In genomic region chr10:93445978-93446720, GRCh38 we compare ENCODE assay signal across 11 cellular contexts. TPM values are rescaled to one million over a fixed set of nuclear protein-coding genes. Genes with fewer than 3 reads are reported as not detected.
DNase-seq lines count a peak whose midpoint lies in the region; ATAC-seq and TF ChIP-seq lines count a peak whose summit lies in the region.
"Had no signal": no experiment of that assay in that cellular context is flagged by ENCODE, and none has a peak within 500 bp of the region (broad histone marks: within the 10 kb centered on the region; RNA-seq: fewer than 3 reads in every experiment).

No MANE protein-coding gene starts in this region.

- H3K9me3 ChIP-seq in PC-9 (ENCODE audit: insufficient read depth, low read depth) (no peaks in the 10 kb centered on the region), duodenal mucosa (ENCODE audit: control insufficient read depth in 1 of 2, low read length in 2 of 2) (no peaks in the 10 kb centered on the region), mucosa of rectum (ENCODE audit: control insufficient read depth in 2 of 2, low read length in 2 of 2) (no peaks in the 10 kb centered on the region), tibial artery (no peaks in the 10 kb centered on the region)
- H3K9me3 ChIP-seq: SJCRH30 had no signal

- H4K20me1 ChIP-seq in PC-9 (ENCODE audit: insufficient read depth), result no peaks in the 10 kb centered on the region

- no peak for TF ChIP-seq POLR2A in GM18505 (IDR thresholded peaks at IDR 0.05; ENCODE audit: borderline replicate concordance, extremely low read depth, insufficient read depth, insufficient read length)

- H3K27ac ChIP-seq in PC-9 (peak overlapping the region; percentile 63), duodenal mucosa (ENCODE audit: low read depth, low read length) (peak overlapping the region; percentile 77), mucosa of rectum (ENCODE audit: low read depth in 2 of 2, low read length in 2 of 2) (peak overlapping the region; percentile 73 to 77), tibial artery (peak overlapping the region; percentile 94 to 95)
- H3K27ac ChIP-seq: HL-60 had no signal

- CTCF ChIA-PET in PC-9 (lab: Charles Lee), result interaction anchor here (0.6 kb wide), 1 partner anchor 11 kb away, joined by 3 read pairs; no protein-coding TSS in a partner anchor

- POLR2A ChIA-PET in PC-9 (lab: Charles Lee; ENCODE audit: unreplicated experiment), result interaction anchor here (0.5 to 1.0 kb wide), 10 partner anchors 13 to 474 kb away, joined by 3 to 13 read pairs (median 6); no protein-coding TSS in a partner anchor

- H3K4me1 Mint-ChIP-seq in effector memory CD8-positive, alpha-beta T cell (ENCODE audit: low read depth in 2 of 2), result no peaks in the 10 kb centered on the region
- H3K4me1 Mint-ChIP-seq: natural killer cell had no signal

- H3K36me3 ChIP-seq in PC-9 (ENCODE audit: low read depth), result no peaks in the 10 kb centered on the region
- no peaks in the 10 kb centered on the region for H3K36me3 ChIP-seq in duodenal mucosa (ENCODE audit: control insufficient read depth in 1 of 2, insufficient read depth in 2 of 2, low read length in 2 of 2)
- H3K36me3 ChIP-seq in mucosa of rectum (ENCODE audit: control insufficient read depth in 2 of 2, insufficient read depth in 2 of 2, low read length in 2 of 2), result peaks cover 5 to 10% of the 10 kb centered on the region in 2 donors
- peaks cover 8 to 35% (median 22%) of the 10 kb centered on the region in 3 donors for H3K36me3 ChIP-seq in tibial artery
- H3K36me3 ChIP-seq: SJCRH30 had no signal

- no peaks in the 10 kb centered on the region for H3K36me3 Mint-ChIP-seq in effector memory CD8-positive, alpha-beta T cell (ENCODE audit: insufficient read depth)
- H3K36me3 Mint-ChIP-seq: natural killer cell had no signal

- H3K27me3 ChIP-seq in PC-9 (ENCODE audit: insufficient read depth, low read depth) (no peaks in the 10 kb centered on the region), duodenal mucosa (ENCODE audit: control insufficient read depth in 1 of 2, insufficient read depth in 2 of 2, low read length in 2 of 2) (no peaks in the 10 kb centered on the region), mucosa of rectum (ENCODE audit: control insufficient read depth in 2 of 2, insufficient read depth in 2 of 2, low read length in 2 of 2) (no peaks in the 10 kb centered on the region), tibial artery (no peaks in the 10 kb centered on the region)
- H3K27me3 ChIP-seq: SJCRH30 had no signal

- peak overlapping the region in 1 of 2 donors; percentile 49 for H3K9ac ChIP-seq in duodenal mucosa (ENCODE audit: low read depth in 1 of 2, low read length in 2 of 2)
- H3K9ac ChIP-seq in mucosa of rectum (ENCODE audit: low read depth in 1 of 2, low read length in 2 of 2), result peak overlapping the region; percentile 16 to 48

- TF ChIP-seq CTCF in PC-9 (conservative IDR thresholded peaks at IDR 0.05) (no peak), tibial artery (IDR thresholded peaks at IDR 0.05) (no peak)

- no peaks in the 10 kb centered on the region for H3K9me3 Mint-ChIP-seq in effector memory CD8-positive, alpha-beta T cell
- H3K9me3 Mint-ChIP-seq: natural killer cell had no signal

- peaks cover 46% of the 10 kb centered on the region for H3K4me1 ChIP-seq in PC-9 (replicated peaks; ENCODE audit: insufficient read depth)
- H3K4me1 ChIP-seq in duodenal mucosa (ENCODE audit: control insufficient read depth in 1 of 2, insufficient read depth in 2 of 2, low read length in 2 of 2), result peaks cover 18 to 46% of the 10 kb centered on the region in 2 donors
- peaks cover 13 to 30% of the 10 kb centered on the region in 2 donors for H3K4me1 ChIP-seq in mucosa of rectum (ENCODE audit: control insufficient read depth in 2 of 2, insufficient read depth in 2 of 2, low read length in 2 of 2)
- peaks cover 0 to 55% (median 37%) of the 10 kb centered on the region in 4 donors for H3K4me1 ChIP-seq in tibial artery

- peak in 1 of 2 experiments; percentile 11 for DNase-seq in PC-9
- DNase-seq in tibial artery, result no peak
- no peak for DNase-seq in kidney tubule cell (ENCODE audit: low spot score)
- no peak for DNase-seq in effector memory CD8-positive, alpha-beta T cell
- DNase-seq: natural killer cell, NCI-H1436 treated with DMSO at 0.1 percent for 48 hours had no signal

- no peaks in the 10 kb centered on the region for H3K27me3 Mint-ChIP-seq in effector memory CD8-positive, alpha-beta T cell

- H3K4me2 ChIP-seq in PC-9, result peak overlapping the region; percentile 58

- intact Hi-C loops in PC-9 (cut with micrococcal nuclease; ENCODE audit: unreplicated experiment), result loop anchor here (1.0 to 2.0 kb wide), 4 partner anchors 12 to 61 kb away; partner anchors contain the start of gene MYOF
- intact Hi-C loops in tibial artery (cut with DNase I; ENCODE audit: low total_unique reads), result no loop called here

- BruUV-seq in PC-9 (replicated peaks; lab: Mats Ljungman, UMichigan), result TSS peak; percentile 92

- no peak for ATAC-seq in effector memory CD8-positive, alpha-beta T cell (replicated peaks)
- ATAC-seq in GM18505 (IDR thresholded peaks at IDR 0.05; ENCODE audit: unreplicated experiment), result no peak
- ATAC-seq: natural killer cell had no signal

- H3K27ac Mint-ChIP-seq in effector memory CD8-positive, alpha-beta T cell, result no peak overlapping the region
- H3K27ac Mint-ChIP-seq: natural killer cell had no signal

- H3K4me3 Mint-ChIP-seq in effector memory CD8-positive, alpha-beta T cell, result no peak overlapping the region
- H3K4me3 Mint-ChIP-seq: natural killer cell had no signal

- H3K4me3 ChIP-seq in PC-9 (no peak overlapping the region), duodenal mucosa (ENCODE audit: low read depth in 1 of 2, low read length in 2 of 2) (no peak overlapping the region), mucosa of rectum (ENCODE audit: low read length in 2 of 2) (peak overlapping the region in 1 of 2 donors; percentile 9), tibial artery (no peak overlapping the region)
- H3K4me3 ChIP-seq: SJCRH30 had no signal

- no peak overlapping the region for H2AFZ ChIP-seq in PC-9

- H3K9me2 ChIP-seq in PC-9 (ENCODE audit: insufficient read depth), result no peaks in the 10 kb centered on the region

- peaks cover 22% of the 10 kb centered on the region for H3K79me2 ChIP-seq in PC-9 (ENCODE audit: low read depth)

- peaks cover 44% of the 10 kb centered on the region; the same call in 1 of the 2 replicates for H3F3A ChIP-seq in PC-9 (ENCODE audit: insufficient read depth, low read depth)

RNA-seq across cellular contexts. Expression of gene MYOF, which starts 36.0 kb away (rescaled TPM):
- total RNA-seq in PC-9 (2021), result 255 and 274 TPM in 2 replicates

RNA-seq across cellular contexts. Expression of gene CEP55, which starts 50.3 kb away (rescaled TPM):
- 29.6 and 38.9 TPM in 2 replicates for total RNA-seq in PC-9 (2021)
